ENCODE assay signal across 1 cellular context in genomic region chr19:15062036-15062435, GRCh38.
TF ChIP-seq lines count a peak whose summit lies in the region.

No MANE protein-coding gene starts in this region.

TF ChIP-seq in HepG2, 621 proteins besides CTCF, POLR2A, EP300 and RAD21:
- TF ChIP-seq, protein P1, sequence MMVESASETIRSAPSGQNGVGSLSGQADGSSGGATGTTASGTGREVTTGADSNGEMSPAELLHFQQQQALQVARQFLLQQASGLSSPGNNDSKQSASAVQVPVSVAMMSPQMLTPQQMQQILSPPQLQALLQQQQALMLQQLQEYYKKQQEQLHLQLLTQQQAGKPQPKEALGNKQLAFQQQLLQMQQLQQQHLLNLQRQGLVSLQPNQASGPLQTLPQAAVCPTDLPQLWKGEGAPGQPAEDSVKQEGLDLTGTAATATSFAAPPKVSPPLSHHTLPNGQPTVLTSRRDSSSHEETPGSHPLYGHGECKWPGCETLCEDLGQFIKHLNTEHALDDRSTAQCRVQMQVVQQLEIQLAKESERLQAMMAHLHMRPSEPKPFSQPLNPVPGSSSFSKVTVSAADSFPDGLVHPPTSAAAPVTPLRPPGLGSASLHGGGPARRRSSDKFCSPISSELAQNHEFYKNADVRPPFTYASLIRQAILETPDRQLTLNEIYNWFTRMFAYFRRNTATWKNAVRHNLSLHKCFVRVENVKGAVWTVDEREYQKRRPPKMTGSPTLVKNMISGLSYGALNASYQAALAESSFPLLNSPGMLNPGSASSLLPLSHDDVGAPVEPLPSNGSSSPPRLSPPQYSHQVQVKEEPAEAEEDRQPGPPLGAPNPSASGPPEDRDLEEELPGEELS (CRISPR knock-in tag; IDR thresholded peaks at IDR 0.05) = no peak
- peak; percentile 50; the same call in 1 of the 2 replicates for TF ChIP-seq CHD2 (IDR thresholded peaks at IDR 0.05; ENCODE audit: low read depth, low read length)
